In genomic region chr21:44510508-44511218, GRCh38 we compare ENCODE assay signal across 8 cellular contexts. TPM values are rescaled to one million over a fixed set of nuclear protein-coding genes. Genes with fewer than 3 reads are reported as not detected.
A peak's percentile ranks its signal among the peaks of the same experiment; 100 is the strongest.
DNase-seq lines count a peak whose midpoint lies in the region; ATAC-seq and TF ChIP-seq lines count a peak whose summit lies in the region.

No MANE protein-coding gene starts in this region.

- peak; percentile 67 to 80 (median 70) for DNase-seq in CD4-positive, CD25-positive, alpha-beta regulatory T cell
- peak; percentile 72 for DNase-seq in activated T-helper 1 cell treated with anti-CD3 and anti-CD28 coated beads, Interleukin-12 subunit alpha, Interleukin-12 subunit beta, Interleukin-2, Interleukin-4 antibody, amounts not matched to agents 30 ng/mL and 10 ng/mL and 1 ng/mL, durations not matched to agents 14 hours and 24 hours and 36 hours (ENCODE audit: low spot score)
- DNase-seq in foreskin fibroblast (peak in 1 of 2 donors; percentile 48), omental fat pad (ENCODE audit: low spot score) (no peak), upper lobe of right lung (peak; percentile 87)

- H3K36me3 ChIP-seq in CD4-positive, CD25-positive, alpha-beta regulatory T cell (ENCODE audit: control insufficient read depth, insufficient read depth, low read length), result no peaks in the 10 kb centered on the region
- H3K36me3 ChIP-seq in HUES6 (ENCODE audit: control insufficient read depth, insufficient read depth, low read length) (peaks cover 19% of the 10 kb centered on the region), upper lobe of right lung (no peaks in the 10 kb centered on the region)

- H3K4me1 Mint-ChIP-seq in CD4-positive, CD25-positive, alpha-beta regulatory T cell, result no peaks in the 10 kb centered on the region
- H3K4me1 Mint-ChIP-seq in activated T-helper 1 cell treated with anti-CD3 and anti-CD28 coated beads, Interleukin-12 subunit alpha, Interleukin-12 subunit beta, Interleukin-2, Interleukin-4 antibody, amounts not matched to agents 30 ng/mL and 10 ng/mL and 1 ng/mL, durations not matched to agents 14 hours and 24 hours and 36 hours (ENCODE audit: low read depth), result no peaks in the 10 kb centered on the region

- TF ChIP-seq CTCF in foreskin fibroblast (IDR thresholded peaks at IDR 0.05; ENCODE audit: low read depth, low read length) (peak; percentile 69), omental fat pad (IDR thresholded peaks at IDR 0.05) (peak in 1 of 3 donors; percentile 17), upper lobe of right lung (IDR thresholded peaks at IDR 0.05) (peak; percentile 74)

- peaks cover 9% of the 10 kb centered on the region for H3K4me1 ChIP-seq in CD4-positive, CD25-positive, alpha-beta regulatory T cell (ENCODE audit: control insufficient read depth, insufficient read depth, low read length, poor library complexity, severe bottlenecking)
- H3K4me1 ChIP-seq in HUES6 (ENCODE audit: control insufficient read depth, insufficient read depth, low read length), result peaks cover 11% of the 10 kb centered on the region
- H3K4me1 ChIP-seq in upper lobe of right lung, result no peaks in the 10 kb centered on the region

- H3K36me3 Mint-ChIP-seq in CD4-positive, CD25-positive, alpha-beta regulatory T cell, result no peaks in the 10 kb centered on the region
- H3K36me3 Mint-ChIP-seq in activated T-helper 1 cell treated with anti-CD3 and anti-CD28 coated beads, Interleukin-12 subunit alpha, Interleukin-12 subunit beta, Interleukin-2, Interleukin-4 antibody, amounts not matched to agents 30 ng/mL and 10 ng/mL and 1 ng/mL, durations not matched to agents 14 hours and 24 hours and 36 hours (ENCODE audit: low read depth), result no peaks in the 10 kb centered on the region

- peak; percentile 74 to 84 for ATAC-seq in CD4-positive, CD25-positive, alpha-beta regulatory T cell (ENCODE audit: low read depth in 2 of 2)
- ATAC-seq in omental fat pad (ENCODE audit: low FRiP score) (peak; percentile 43), upper lobe of right lung (peak; percentile 76), GM18502 (IDR thresholded peaks at IDR 0.05; ENCODE audit: poor library complexity, unreplicated experiment) (no peak)

- H3K9me3 ChIP-seq in CD4-positive, CD25-positive, alpha-beta regulatory T cell (ENCODE audit: control insufficient read depth in 2 of 2, low read length in 2 of 2), result no peaks in the 10 kb centered on the region
- H3K9me3 ChIP-seq in HUES6 (ENCODE audit: control insufficient read depth, insufficient read depth, low read depth, low read length) (no peaks in the 10 kb centered on the region), upper lobe of right lung (no peaks in the 10 kb centered on the region)

- H3K27ac ChIP-seq in CD4-positive, CD25-positive, alpha-beta regulatory T cell (ENCODE audit: insufficient read depth, low read length, poor library complexity, severe bottlenecking), result no peak overlapping the region
- H3K27ac ChIP-seq in HUES6 (ENCODE audit: low read depth, low read length) (no peak overlapping the region), upper lobe of right lung (no peak overlapping the region)

- H3K27me3 Mint-ChIP-seq in CD4-positive, CD25-positive, alpha-beta regulatory T cell, result no peaks in the 10 kb centered on the region
- peaks cover 6% of the 10 kb centered on the region for H3K27me3 Mint-ChIP-seq in activated T-helper 1 cell treated with anti-CD3 and anti-CD28 coated beads, Interleukin-12 subunit alpha, Interleukin-12 subunit beta, Interleukin-2, Interleukin-4 antibody, amounts not matched to agents 30 ng/mL and 10 ng/mL and 1 ng/mL, durations not matched to agents 14 hours and 24 hours and 36 hours (ENCODE audit: insufficient read depth)

- intact Hi-C loops in activated T-helper 1 cell treated with anti-CD3 and anti-CD28 coated beads, Interleukin-12 subunit alpha, Interleukin-12 subunit beta, Interleukin-2, Interleukin-4 antibody, amounts not matched to agents 30 ng/mL and 10 ng/mL and 1 ng/mL, durations not matched to agents 14 hours and 24 hours and 36 hours (cut with micrococcal nuclease), result loop anchor here (1.0 to 2.0 kb wide), 4 partner anchors 232 to 364 kb away; partner anchors contain the start of gene UBE2G2
- intact Hi-C loops in upper lobe of right lung (cut with DNase I), result loop anchor here (2.0 kb wide), 1 partner anchor 282 kb away; no protein-coding TSS in a partner anchor

- peak overlapping the region; percentile 19 for H3K4me3 ChIP-seq in CD4-positive, CD25-positive, alpha-beta regulatory T cell (ENCODE audit: low read depth, low read length)
- peak overlapping the region; percentile 50 for H3K4me3 ChIP-seq in HUES6 (ENCODE audit: low read depth, low read length)
- H3K4me3 ChIP-seq in foreskin fibroblast (ENCODE audit: low read depth in 1 of 2, low read length in 2 of 2), result no peak overlapping the region
- H3K4me3 ChIP-seq in upper lobe of right lung, result no peak overlapping the region

- peak overlapping the region in 2 of 4 donors; percentile 55 to 62 for H3K4me3 Mint-ChIP-seq in CD4-positive, CD25-positive, alpha-beta regulatory T cell
- H3K4me3 Mint-ChIP-seq in activated T-helper 1 cell treated with anti-CD3 and anti-CD28 coated beads, Interleukin-12 subunit alpha, Interleukin-12 subunit beta, Interleukin-2, Interleukin-4 antibody, amounts not matched to agents 30 ng/mL and 10 ng/mL and 1 ng/mL, durations not matched to agents 14 hours and 24 hours and 36 hours, result no peak overlapping the region

- H3K9me3 Mint-ChIP-seq in CD4-positive, CD25-positive, alpha-beta regulatory T cell, result peaks cover 0 to 3% (median 0%) of the 10 kb centered on the region in 7 donors
- H3K9me3 Mint-ChIP-seq in activated T-helper 1 cell treated with anti-CD3 and anti-CD28 coated beads, Interleukin-12 subunit alpha, Interleukin-12 subunit beta, Interleukin-2, Interleukin-4 antibody, amounts not matched to agents 30 ng/mL and 10 ng/mL and 1 ng/mL, durations not matched to agents 14 hours and 24 hours and 36 hours, result no peaks in the 10 kb centered on the region

- H3K27me3 ChIP-seq in CD4-positive, CD25-positive, alpha-beta regulatory T cell (ENCODE audit: control insufficient read depth, insufficient read depth, low read length), result no peaks in the 10 kb centered on the region
- H3K27me3 ChIP-seq in HUES6 (ENCODE audit: control insufficient read depth, insufficient read depth, low read length) (no peaks in the 10 kb centered on the region), upper lobe of right lung (peaks cover 18% of the 10 kb centered on the region)

- no peak overlapping the region for H3K9ac ChIP-seq in HUES6 (ENCODE audit: low read length)

- no peak overlapping the region for H3K27ac Mint-ChIP-seq in CD4-positive, CD25-positive, alpha-beta regulatory T cell
- H3K27ac Mint-ChIP-seq in activated T-helper 1 cell treated with anti-CD3 and anti-CD28 coated beads, Interleukin-12 subunit alpha, Interleukin-12 subunit beta, Interleukin-2, Interleukin-4 antibody, amounts not matched to agents 30 ng/mL and 10 ng/mL and 1 ng/mL, durations not matched to agents 14 hours and 24 hours and 36 hours, result no peak overlapping the region

TF ChIP-seq in PFSK-1, 5 proteins besides CTCF, POLR2A, EP300 and RAD21:
- TF ChIP-seq FOXP2 (optimal IDR thresholded peaks at IDR 0.05; ENCODE audit: borderline replicate concordance, extremely low read depth, extremely low read length, insufficient read depth), result peak; percentile 32
- no peak for TF ChIP-seq POLR2AphosphoS5 (IDR thresholded peaks at IDR 0.05; ENCODE audit: low read depth, low read length)

RNA-seq across cellular contexts. Expression of gene KRTAP10-1, which starts 29.3 kb away (rescaled TPM):
- total RNA-seq in CD4-positive, CD25-positive, alpha-beta regulatory T cell, result not detected
- not detected for polyA plus RNA-seq in CD4-positive, CD25-positive, alpha-beta regulatory T cell
- not detected for polyA plus RNA-seq in PFSK-1 (2012; ENCODE audit: insufficient read length, low read depth)
- total RNA-seq in activated T-helper 1 cell treated with anti-CD3 and anti-CD28 coated beads, Interleukin-12 subunit alpha, Interleukin-12 subunit beta, Interleukin-2, Interleukin-4 antibody, amounts not matched to agents 30 ng/mL and 10 ng/mL and 1 ng/mL, durations not matched to agents 14 hours and 24 hours and 36 hours, result not detected in 2 replicates
- total RNA-seq in omental fat pad (not detected), upper lobe of right lung (not detected)

RNA-seq across cellular contexts. Expression of gene KRTAP10-2, which starts 40.6 kb away (rescaled TPM):
- not detected for total RNA-seq in CD4-positive, CD25-positive, alpha-beta regulatory T cell
- polyA plus RNA-seq in CD4-positive, CD25-positive, alpha-beta regulatory T cell, result not detected
- polyA plus RNA-seq in PFSK-1 (2012; ENCODE audit: insufficient read length, low read depth), result not detected
- not detected in 2 replicates for total RNA-seq in activated T-helper 1 cell treated with anti-CD3 and anti-CD28 coated beads, Interleukin-12 subunit alpha, Interleukin-12 subunit beta, Interleukin-2, Interleukin-4 antibody, amounts not matched to agents 30 ng/mL and 10 ng/mL and 1 ng/mL, durations not matched to agents 14 hours and 24 hours and 36 hours
- total RNA-seq in omental fat pad, result not detected
- not detected for total RNA-seq in upper lobe of right lung

RNA-seq across cellular contexts. Expression of gene KRTAP10-3, which starts 47.9 kb away (rescaled TPM):
- total RNA-seq in CD4-positive, CD25-positive, alpha-beta regulatory T cell, result not detected
- polyA plus RNA-seq in CD4-positive, CD25-positive, alpha-beta regulatory T cell, result not detected
- not detected for polyA plus RNA-seq in PFSK-1 (2012; ENCODE audit: insufficient read length, low read depth)
- total RNA-seq in activated T-helper 1 cell treated with anti-CD3 and anti-CD28 coated beads, Interleukin-12 subunit alpha, Interleukin-12 subunit beta, Interleukin-2, Interleukin-4 antibody, amounts not matched to agents 30 ng/mL and 10 ng/mL and 1 ng/mL, durations not matched to agents 14 hours and 24 hours and 36 hours, result not detected in 2 replicates
- not detected for total RNA-seq in omental fat pad
- total RNA-seq in upper lobe of right lung, result not detected

RNA-seq across cellular contexts. Expression of gene LRRC3, which starts 55.4 kb away (rescaled TPM):
- 1.6 TPM for total RNA-seq in CD4-positive, CD25-positive, alpha-beta regulatory T cell
- polyA plus RNA-seq in CD4-positive, CD25-positive, alpha-beta regulatory T cell, result under 1 TPM; 0.15 to 0.44 (median 0.38) TPM
- polyA plus RNA-seq in PFSK-1 (2012; ENCODE audit: insufficient read length, low read depth), result 4.6 TPM
- 1.8 and 1.9 TPM in 2 replicates for total RNA-seq in activated T-helper 1 cell treated with anti-CD3 and anti-CD28 coated beads, Interleukin-12 subunit alpha, Interleukin-12 subunit beta, Interleukin-2, Interleukin-4 antibody, amounts not matched to agents 30 ng/mL and 10 ng/mL and 1 ng/mL, durations not matched to agents 14 hours and 24 hours and 36 hours
- total RNA-seq in omental fat pad (1 to 10 TPM; 1.4 to 4.4 (median 3.6) TPM), upper lobe of right lung (3.6 TPM)

Comparison
In these comparisons a context has a peak if more than half of its experiments do, and no peak if none do; other contexts are left out.
1. H3K4me3 ChIP-seq: peak in CD4-positive, CD25-positive, alpha-beta regulatory T cell (single experiment) and HUES6 (single experiment); none in foreskin fibroblast (0 of 2) and upper lobe of right lung (single experiment).